ENCODE assay signal across 1 cellular context in genomic region chr18:34957119-34957863, GRCh38.
TF ChIP-seq lines count a peak whose summit lies in the region.

No MANE protein-coding gene starts in this region.

TF ChIP-seq in HepG2, 621 proteins besides CTCF, POLR2A, EP300 and RAD21 (continued from another document):
- TF ChIP-seq KAT2B (IDR thresholded peaks at IDR 0.05; ENCODE audit: borderline replicate concordance, low read depth, low read length), result no peak
- peak; percentile 35; the same call in 1 of the 2 replicates for TF ChIP-seq NCOR1 (IDR thresholded peaks at IDR 0.05; ENCODE audit: borderline replicate concordance, low read length)
- TF ChIP-seq ZNF468 (CRISPR knock-in tag; IDR thresholded peaks at IDR 0.05), result no peak
- TF ChIP-seq ZNF660 (CRISPR knock-in tag; IDR thresholded peaks at IDR 0.05; ENCODE audit: borderline replicate concordance, low read depth), result no peak
- TF ChIP-seq TEAD3 (CRISPR knock-in tag; optimal IDR thresholded peaks at IDR 0.05; ENCODE audit: borderline replicate concordance), result peak; percentile 51
- TF ChIP-seq ZNF878 (CRISPR knock-in tag; IDR thresholded peaks at IDR 0.05), result no peak
- 0 out of 2 replicates have a peak, but pooled peaks have one; percentile 24 for TF ChIP-seq CREM (IDR thresholded peaks at IDR 0.05)
- no peak for TF ChIP-seq CREM (CRISPR knock-in tag; IDR thresholded peaks at IDR 0.05)
- 0 out of 2 replicates have a peak, but pooled peaks have one; percentile 15 for TF ChIP-seq CEBPG (CRISPR knock-in tag; IDR thresholded peaks at IDR 0.05)
- no peak for TF ChIP-seq KLF16 (CRISPR knock-in tag; IDR thresholded peaks at IDR 0.05)
- TF ChIP-seq ZNF644 (CRISPR knock-in tag; IDR thresholded peaks at IDR 0.05; ENCODE audit: low read depth), result 0 out of 2 replicates have a peak, but pooled peaks have one; percentile 59
- no peak for TF ChIP-seq SOX13 (IDR thresholded peaks at IDR 0.05)
- peak in 1 of 2 experiments; percentile 59; a peak in 1 of 4 replicates for TF ChIP-seq SOX13 (CRISPR knock-in tag; conservative IDR thresholded peaks at IDR 0.05 in 1 of 2, IDR thresholded peaks at IDR 0.05 in 1 of 2)
- TF ChIP-seq HNF1A (IDR thresholded peaks at IDR 0.05; ENCODE audit: low read depth), result no peak
- peak; percentile 39; the same call in 1 of the 2 replicates for TF ChIP-seq HNF1A (CRISPR knock-in tag; IDR thresholded peaks at IDR 0.05; ENCODE audit: borderline replicate concordance)
- no peak for TF ChIP-seq ZSCAN25 (CRISPR knock-in tag; IDR thresholded peaks at IDR 0.05)
- TF ChIP-seq, protein P1, sequence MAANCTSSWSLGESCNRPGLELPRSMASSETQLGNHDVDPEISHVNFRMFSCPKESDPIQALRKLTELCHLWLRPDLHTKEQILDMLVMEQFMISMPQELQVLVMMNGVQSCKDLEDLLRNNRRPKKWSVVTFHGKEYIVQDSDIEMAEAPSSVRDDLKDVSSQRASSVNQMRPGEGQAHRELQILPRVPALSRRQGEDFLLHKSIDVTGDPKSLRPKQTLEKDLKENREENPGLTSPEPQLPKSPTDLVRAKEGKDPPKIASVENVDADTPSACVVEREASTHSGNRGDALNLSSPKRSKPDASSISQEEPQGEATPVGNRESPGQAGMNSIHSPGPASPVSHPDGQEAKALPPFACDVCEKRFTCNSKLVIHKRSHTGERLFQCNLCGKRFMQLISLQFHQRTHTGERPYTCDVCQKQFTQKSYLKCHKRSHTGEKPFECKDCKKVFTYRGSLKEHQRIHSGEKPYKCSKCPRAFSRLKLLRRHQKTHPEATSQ (CRISPR knock-in tag; IDR thresholded peaks at IDR 0.05; ENCODE audit: borderline replicate concordance), result no peak
- no peak for TF ChIP-seq GZF1 (CRISPR knock-in tag; IDR thresholded peaks at IDR 0.05)
- TF ChIP-seq TAF1 (CRISPR knock-in tag; IDR thresholded peaks at IDR 0.05), result no peak
- TF ChIP-seq MAZ (IDR thresholded peaks at IDR 0.05; ENCODE audit: borderline replicate concordance, low read depth, low read length), result no peak
- no peak for TF ChIP-seq MAZ (CRISPR knock-in tag; IDR thresholded peaks at IDR 0.05; ENCODE audit: low read depth)
- TF ChIP-seq ZBTB3 (CRISPR knock-in tag; IDR thresholded peaks at IDR 0.05; ENCODE audit: borderline replicate concordance, low read depth), result no peak
- TF ChIP-seq SCMH1 (CRISPR knock-in tag; IDR thresholded peaks at IDR 0.05; ENCODE audit: borderline replicate concordance), result no peak
- no peak for TF ChIP-seq RBAK (CRISPR knock-in tag; IDR thresholded peaks at IDR 0.05)
- TF ChIP-seq SRY (CRISPR knock-in tag; IDR thresholded peaks at IDR 0.05), result no peak
- TF ChIP-seq STAT5B (CRISPR knock-in tag; IDR thresholded peaks at IDR 0.05), result no peak
- TF ChIP-seq DMAP1 (CRISPR knock-in tag; IDR thresholded peaks at IDR 0.05), result no peak
- TF ChIP-seq ZSCAN12 (CRISPR knock-in tag; IDR thresholded peaks at IDR 0.05), result no peak
- TF ChIP-seq FOXP1 (IDR thresholded peaks at IDR 0.05), result no peak
- no peak for TF ChIP-seq FOXP1 (CRISPR knock-in tag; IDR thresholded peaks at IDR 0.05)
- no peak for TF ChIP-seq RELA (CRISPR knock-in tag; IDR thresholded peaks at IDR 0.05)
- 0 out of 2 replicates have a peak, but pooled peaks have one; percentile 21 for TF ChIP-seq ARID5B (CRISPR knock-in tag; IDR thresholded peaks at IDR 0.05)
- no peak for TF ChIP-seq ZNF672 (CRISPR knock-in tag; IDR thresholded peaks at IDR 0.05)
- TF ChIP-seq, protein P2, sequence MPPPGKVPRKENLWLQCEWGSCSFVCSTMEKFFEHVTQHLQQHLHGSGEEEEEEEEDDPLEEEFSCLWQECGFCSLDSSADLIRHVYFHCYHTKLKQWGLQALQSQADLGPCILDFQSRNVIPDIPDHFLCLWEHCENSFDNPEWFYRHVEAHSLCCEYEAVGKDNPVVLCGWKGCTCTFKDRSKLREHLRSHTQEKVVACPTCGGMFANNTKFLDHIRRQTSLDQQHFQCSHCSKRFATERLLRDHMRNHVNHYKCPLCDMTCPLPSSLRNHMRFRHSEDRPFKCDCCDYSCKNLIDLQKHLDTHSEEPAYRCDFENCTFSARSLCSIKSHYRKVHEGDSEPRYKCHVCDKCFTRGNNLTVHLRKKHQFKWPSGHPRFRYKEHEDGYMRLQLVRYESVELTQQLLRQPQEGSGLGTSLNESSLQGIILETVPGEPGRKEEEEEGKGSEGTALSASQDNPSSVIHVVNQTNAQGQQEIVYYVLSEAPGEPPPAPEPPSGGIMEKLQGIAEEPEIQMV (CRISPR knock-in tag; IDR thresholded peaks at IDR 0.05; ENCODE audit: low read depth), result no peak
- peak; percentile 73 for TF ChIP-seq PPARG (CRISPR knock-in tag; conservative IDR thresholded peaks at IDR 0.05)
- TF ChIP-seq, protein P3, sequence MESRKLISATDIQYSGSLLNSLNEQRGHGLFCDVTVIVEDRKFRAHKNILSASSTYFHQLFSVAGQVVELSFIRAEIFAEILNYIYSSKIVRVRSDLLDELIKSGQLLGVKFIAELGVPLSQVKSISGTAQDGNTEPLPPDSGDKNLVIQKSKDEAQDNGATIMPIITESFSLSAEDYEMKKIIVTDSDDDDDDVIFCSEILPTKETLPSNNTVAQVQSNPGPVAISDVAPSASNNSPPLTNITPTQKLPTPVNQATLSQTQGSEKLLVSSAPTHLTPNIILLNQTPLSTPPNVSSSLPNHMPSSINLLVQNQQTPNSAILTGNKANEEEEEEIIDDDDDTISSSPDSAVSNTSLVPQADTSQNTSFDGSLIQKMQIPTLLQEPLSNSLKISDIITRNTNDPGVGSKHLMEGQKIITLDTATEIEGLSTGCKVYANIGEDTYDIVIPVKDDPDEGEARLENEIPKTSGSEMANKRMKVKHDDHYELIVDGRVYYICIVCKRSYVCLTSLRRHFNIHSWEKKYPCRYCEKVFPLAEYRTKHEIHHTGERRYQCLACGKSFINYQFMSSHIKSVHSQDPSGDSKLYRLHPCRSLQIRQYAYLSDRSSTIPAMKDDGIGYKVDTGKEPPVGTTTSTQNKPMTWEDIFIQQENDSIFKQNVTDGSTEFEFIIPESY (CRISPR knock-in tag; IDR thresholded peaks at IDR 0.05), result no peak
- TF ChIP-seq, protein P4, sequence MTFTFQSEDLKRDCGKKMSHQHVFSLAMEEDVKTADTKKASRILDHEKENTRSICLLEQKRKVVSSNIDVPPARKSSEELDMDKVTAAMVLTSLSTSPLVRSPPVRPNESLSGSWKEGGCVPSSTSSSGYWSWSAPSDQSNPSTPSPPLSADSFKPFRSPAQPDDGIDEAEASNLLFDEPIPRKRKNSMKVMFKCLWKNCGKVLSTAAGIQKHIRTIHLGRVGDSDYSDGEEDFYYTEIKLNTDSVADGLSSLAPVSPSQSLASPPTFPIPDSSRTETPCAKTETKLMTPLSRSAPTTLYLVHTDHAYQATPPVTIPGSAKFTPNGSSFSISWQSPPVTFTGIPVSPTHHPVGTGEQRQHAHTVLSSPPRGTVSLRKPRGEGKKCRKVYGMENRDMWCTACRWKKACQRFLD (CRISPR knock-in tag; IDR thresholded peaks at IDR 0.05; ENCODE audit: borderline replicate concordance), result no peak
